Comparison of ENCODE assay signal across 15 cellular contexts in genomic region chr2:142944721-142945120, GRCh38.
"Had no signal": no experiment of that assay in that cellular context is flagged by ENCODE, and none has a peak within 500 bp of the region (broad histone marks: within the 10 kb centered on the region; RNA-seq: fewer than 3 reads in every experiment).

No MANE protein-coding gene starts in this region.

- DNase-seq: activated CD4-positive, alpha-beta T cell treated with anti-CD3 and anti-CD28 coated beads, Interleukin-2, amount 50 U/mL, for 4 hours; activated CD4-positive, CD25-positive, alpha-beta regulatory T cell treated with anti-CD3 and anti-CD28 coated beads, Interleukin-2, amount 50 U/mL, for 72 hours; activated naive CD4-positive, alpha-beta T cell; activated naive CD8-positive, alpha-beta T cell treated with anti-CD3 and anti-CD28 coated beads, Interleukin-2, amount 10 ng/mL, durations not matched to agents 7 days and 5 days; activated T-cell treated with anti-CD3 and anti-CD28 coated beads for 4 hours; heart right ventricle; left ventricle myocardium inferior; naive thymus-derived CD8-positive, alpha-beta T cell; T-helper 1 cell; tibial artery had no signal

- H2AFZ ChIP-seq: parathyroid adenoma had no signal

- H3K4me1 ChIP-seq: ascending aorta, gastroesophageal sphincter, heart right ventricle, left ventricle myocardium inferior, parathyroid adenoma, tibial artery had no signal

- H3K9me3 ChIP-seq: ascending aorta, gastroesophageal sphincter, heart right ventricle, left ventricle myocardium inferior, neutrophil, tibial artery had no signal

- H3K27me3 ChIP-seq: ascending aorta, gastroesophageal sphincter, heart right ventricle, neutrophil, tibial artery had no signal

- H3K27ac ChIP-seq: ascending aorta, gastroesophageal sphincter, heart right ventricle, left ventricle myocardium inferior, neutrophil, parathyroid adenoma, tibial artery had no signal

- H3K79me2 ChIP-seq: parathyroid adenoma had no signal

- H3K9ac ChIP-seq: parathyroid adenoma had no signal

- ATAC-seq: gastroesophageal sphincter; heart right ventricle; naive thymus-derived CD8-positive, alpha-beta T cell; stimulated activated memory B cell treated with anti-CD40 and anti-IgM and Interleukin-4, amounts not matched to agents 10 μg/mL and 1 μg/mL and 100 μg/mL, for 72 hours had no signal

- H3K36me3 ChIP-seq: ascending aorta, gastroesophageal sphincter, heart right ventricle, left ventricle myocardium inferior, neutrophil, tibial artery had no signal

- H3K4me3 ChIP-seq: ascending aorta, gastroesophageal sphincter, heart right ventricle, left ventricle myocardium inferior, tibial artery had no signal
